16 cellular contexts compared by ENCODE assay signal in genomic region chr5:175862131-175863012, GRCh38. TPM values are rescaled to one million over a fixed set of nuclear protein-coding genes. Genes with fewer than 3 reads are reported as not detected.
"Had no signal": no experiment of that assay in that cellular context is flagged by ENCODE, and none has a peak within 500 bp of the region (broad histone marks: within the 10 kb centered on the region; RNA-seq: fewer than 3 reads in every experiment).

No MANE protein-coding gene starts in this region.

- H3K4me1 ChIP-seq: heart left ventricle, pancreas, psoas muscle had no signal

- H3K27ac ChIP-seq: heart left ventricle, pancreas, psoas muscle, thoracic aorta had no signal

- ATAC-seq: heart left ventricle; left ventricle myocardium superior; naive thymus-derived CD8-positive, alpha-beta T cell; psoas muscle; right cardiac atrium had no signal

- FAIRE-seq: endometrium, islet of Langerhans, pancreas had no signal

- H3K9me3 ChIP-seq: heart left ventricle, pancreas, psoas muscle, thoracic aorta had no signal

- DNase-seq: activated gamma-delta T cell treated with Interleukin-2 at 50 U/mL for 16 hours; activated T-cell treated with anti-CD3 and anti-CD28 coated beads, Interleukin-2, amount 50 U/mL, for 1 hour; aorta; effector CD4-positive, alpha-beta T cell; left ventricle myocardium superior; mammary epithelial cell; naive thymus-derived CD8-positive, alpha-beta T cell; pancreas; right cardiac atrium; stimulated activated CD4-positive, alpha-beta T cell treated with anti-CD3 and anti-CD28 coated beads, Interleukin-4, amount 100 ng/mL, for 24 hours; stimulated activated naive CD4-positive, alpha-beta T cell treated with Interleukin-2 at 50 U/mL for 16 hours had no signal

- H3K4me3 ChIP-seq: heart left ventricle, pancreas, psoas muscle, thoracic aorta had no signal

RNA-seq across cellular contexts. Expression of gene CPLX2, which starts 9.0 kb away (rescaled TPM):
- polyA plus RNA-seq: aorta; heart left ventricle; mammary epithelial cell; naive thymus-derived CD8-positive, alpha-beta T cell had no signal
